9 cellular contexts compared by ENCODE assay signal in the genomic region with DNA sequence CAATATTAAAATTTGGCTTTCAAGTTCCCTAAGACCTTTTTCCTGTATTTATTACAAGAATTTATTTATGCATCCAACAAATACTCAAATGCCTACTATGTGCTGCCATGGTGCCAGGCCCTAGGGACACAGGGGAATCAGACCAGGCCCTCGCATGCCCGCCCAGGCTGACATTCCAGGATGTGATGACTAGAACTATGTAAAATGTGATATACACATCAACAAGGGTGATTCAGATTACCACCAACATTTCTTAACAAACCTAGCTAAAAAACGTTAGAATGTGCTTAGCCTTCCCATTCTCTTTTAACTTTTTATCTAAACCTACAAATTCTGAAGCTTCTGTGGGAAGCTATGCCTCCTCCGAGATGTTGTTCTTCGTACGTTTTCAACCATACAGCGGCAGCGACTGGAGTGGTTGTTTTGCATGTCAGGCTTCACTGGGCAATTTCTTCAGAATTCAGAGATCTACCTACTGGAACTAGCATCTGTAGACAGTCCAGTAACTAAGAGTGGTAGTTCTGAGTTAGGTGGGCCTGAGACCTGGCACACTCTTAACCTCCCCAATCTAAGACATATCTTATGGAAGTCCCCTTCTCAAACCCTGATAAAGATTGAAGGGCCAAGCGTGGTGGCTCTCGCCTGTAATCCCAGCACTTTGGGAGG. TPM values are rescaled to one million over a fixed set of nuclear protein-coding genes. Genes with fewer than 3 reads are reported as not detected.
DNase-seq lines count a peak whose midpoint lies in the region; ATAC-seq and TF ChIP-seq lines count a peak whose summit lies in the region.
"Had no signal": no experiment of that assay in that cellular context is flagged by ENCODE, and none has a peak within 500 bp of the region (broad histone marks: within the 10 kb centered on the region; RNA-seq: fewer than 3 reads in every experiment).

No MANE protein-coding gene starts in this region.

- ATAC-seq in GM19043 (IDR thresholded peaks at IDR 0.05; ENCODE audit: low read depth, unreplicated experiment) (peak; percentile 46), HG03432 (IDR thresholded peaks at IDR 0.05; ENCODE audit: unreplicated experiment) (peak; percentile 64), gastrocnemius medialis (no peak)
- ATAC-seq in central memory CD8-positive, alpha-beta T cell (replicated peaks; ENCODE audit: extremely low read depth, poor library complexity, severe bottlenecking) = no peak

- no peak overlapping the region for H3K4me3 Mint-ChIP-seq in central memory CD8-positive, alpha-beta T cell
- no peak overlapping the region for H3K4me3 Mint-ChIP-seq in osteocyte (ENCODE audit: unreplicated experiment)

- no peaks in the 10 kb centered on the region for H3K36me3 ChIP-seq in gastrocnemius medialis
- H3K36me3 ChIP-seq: ovary had no signal

- TF ChIP-seq CTCF in osteocyte (IDR thresholded peaks at IDR 0.05) = no peak
- TF ChIP-seq CTCF in gastrocnemius medialis (IDR thresholded peaks at IDR 0.05 in 4 of 5, conservative IDR thresholded peaks at IDR 0.05 in 1 of 5) = no peak

- no peaks in the 10 kb centered on the region for H3K9me3 Mint-ChIP-seq in central memory CD8-positive, alpha-beta T cell
- no peaks in the 10 kb centered on the region for H3K9me3 Mint-ChIP-seq in osteocyte (ENCODE audit: unreplicated experiment)

- in situ Hi-C loops in gastrocnemius medialis (cut with MboI; ENCODE audit: low sequenced_read_pairs in 4 of 4) = no loop called here

- H3K4me1 Mint-ChIP-seq in central memory CD8-positive, alpha-beta T cell = peaks cover 52% of the 10 kb centered on the region
- peaks cover 89% of the 10 kb centered on the region for H3K4me1 Mint-ChIP-seq in osteocyte (ENCODE audit: unreplicated experiment)

- no peak overlapping the region for H3K27ac ChIP-seq in gastrocnemius medialis

- H3K9me3 ChIP-seq in gastrocnemius medialis = no peaks in the 10 kb centered on the region
- H3K9me3 ChIP-seq: ovary had no signal

- H3K27me3 Mint-ChIP-seq in central memory CD8-positive, alpha-beta T cell = no peaks in the 10 kb centered on the region
- H3K27me3 Mint-ChIP-seq in osteocyte (ENCODE audit: unreplicated experiment) = no peaks in the 10 kb centered on the region

- no peak overlapping the region for H3K4me3 ChIP-seq in gastrocnemius medialis
- H3K4me3 ChIP-seq: ovary had no signal

- H3K27ac Mint-ChIP-seq in central memory CD8-positive, alpha-beta T cell (ENCODE audit: low read depth) = peak overlapping the region; percentile 18
- peak overlapping the region; percentile 90 for H3K27ac Mint-ChIP-seq in osteocyte (ENCODE audit: unreplicated experiment)

- no peaks in the 10 kb centered on the region for H3K27me3 ChIP-seq in gastrocnemius medialis
- H3K27me3 ChIP-seq: ovary had no signal

- no peak for TF ChIP-seq POLR2A in gastrocnemius medialis (IDR thresholded peaks at IDR 0.05)

- intact Hi-C loops in gastrocnemius medialis (cut with DNase I; ENCODE audit: low total_unique reads) = no loop called here

- no peaks in the 10 kb centered on the region for H3K36me3 Mint-ChIP-seq in central memory CD8-positive, alpha-beta T cell (ENCODE audit: insufficient read depth)
- H3K36me3 Mint-ChIP-seq in osteocyte (ENCODE audit: unreplicated experiment) = peaks cover 9% of the 10 kb centered on the region

- DNase-seq in central memory CD8-positive, alpha-beta T cell (ENCODE audit: low spot score in 2 of 2) = no peak
- DNase-seq in osteocyte (ENCODE audit: extremely low spot score, unreplicated experiment) = no peak
- DNase-seq in cerebellar nuclear complex (lab: John Stamatoyannopoulos, UW) = no peak
- no peak for DNase-seq in gastrocnemius medialis
- no peak for DNase-seq in Kasumi-1 (lab: John Stamatoyannopoulos, UW)
- DNase-seq in medulla oblongata (ENCODE audit: extremely low spot score) = no peak

- peaks cover 18 to 30% of the 10 kb centered on the region in 2 donors for H3K4me1 ChIP-seq in gastrocnemius medialis

RNA-seq across cellular contexts. Expression of a gene that starts 22.1 kb away (rescaled TPM):
- total RNA-seq in osteocyte (68.8 and 69.5 TPM in 2 replicates), gastrocnemius medialis (1 to 10 TPM; 7.6 to 8.4 (median 8.1) TPM)

Comparison
In these comparisons a context has a peak if more than half of its experiments do, and no peak if none do; other contexts are left out.
1. ATAC-seq: peak in GM19043 (single experiment) and HG03432 (single experiment); none in central memory CD8-positive, alpha-beta T cell (single experiment) and gastrocnemius medialis (0 of 2).